18 cellular contexts compared by ENCODE assay signal in the genomic region with DNA sequence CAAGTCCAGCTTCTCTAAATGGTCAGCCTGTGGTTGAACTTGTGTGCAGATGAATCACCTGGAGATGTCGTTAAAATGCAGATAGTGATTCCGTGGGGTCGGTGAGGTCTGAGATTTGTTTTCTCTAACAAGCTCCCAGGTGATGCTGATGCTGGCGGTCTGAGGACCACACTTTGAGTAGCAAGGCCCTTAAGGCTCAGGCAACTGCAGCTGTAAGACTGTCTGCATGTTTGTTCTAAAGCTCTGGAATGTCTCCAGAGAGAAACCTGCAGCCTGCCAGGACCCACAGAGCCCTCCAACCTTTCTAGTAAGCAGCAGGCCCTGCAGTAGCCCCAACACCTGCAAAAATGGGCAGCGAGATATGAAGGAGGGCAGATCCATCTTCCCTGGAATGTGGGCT. TPM values are rescaled to one million over a fixed set of nuclear protein-coding genes. Genes with fewer than 3 reads are reported as not detected.
DNase-seq lines count a peak whose midpoint lies in the region; ATAC-seq and TF ChIP-seq lines count a peak whose summit lies in the region.
"Had no signal": no experiment of that assay in that cellular context is flagged by ENCODE, and none has a peak within 500 bp of the region (broad histone marks: within the 10 kb centered on the region; RNA-seq: fewer than 3 reads in every experiment).

No MANE protein-coding gene starts in this region.

- no peaks in the 10 kb centered on the region for H4K20me1 ChIP-seq in Karpas-422 (ENCODE audit: insufficient read depth, low read depth, low read length)
- peaks cover 4% of the 10 kb centered on the region; the same call in 1 of the 2 replicates for H4K20me1 ChIP-seq in SK-N-SH (ENCODE audit: insufficient read depth)

- TF ChIP-seq CTCF in uterus (IDR thresholded peaks at IDR 0.05) (no peak), SK-N-SH (IDR thresholded peaks at IDR 0.05) (no peak)

- no peak overlapping the region for H3K4me3 ChIP-seq in Karpas-422 (ENCODE audit: low read length)
- peak overlapping the region; percentile 3 for H3K4me3 ChIP-seq in iPS-15b (ENCODE audit: low read depth, low read length)
- no peak overlapping the region for H3K4me3 ChIP-seq in uterus
- no peak overlapping the region for H3K4me3 ChIP-seq in SK-N-SH (ENCODE audit: low read depth in 2 of 2, low read length in 1 of 2)
- H3K4me3 ChIP-seq: SJCRH30 had no signal

- H3F3A ChIP-seq in SK-N-SH (replicated peaks; ENCODE audit: insufficient read depth) = peaks cover 43% of the 10 kb centered on the region

- H2AFZ ChIP-seq in Karpas-422 (ENCODE audit: low read length) (no peak overlapping the region), SK-N-SH (ENCODE audit: low read depth) (no peak overlapping the region)

- TF ChIP-seq RAD21 in SK-N-SH (IDR thresholded peaks at IDR 0.05; ENCODE audit: low read length) = no peak

- H3K9me2 ChIP-seq in Karpas-422 (replicated peaks; ENCODE audit: insufficient read depth, low read length) (no peaks in the 10 kb centered on the region), SK-N-SH (no peaks in the 10 kb centered on the region)

- H3K9me3 ChIP-seq in Karpas-422 (ENCODE audit: low read length) = no peaks in the 10 kb centered on the region
- no peaks in the 10 kb centered on the region for H3K9me3 ChIP-seq in iPS-15b (ENCODE audit: control insufficient read depth, insufficient read depth, low read length)
- no peaks in the 10 kb centered on the region for H3K9me3 ChIP-seq in uterus
- H3K9me3 ChIP-seq in SK-N-SH = no peaks in the 10 kb centered on the region
- H3K9me3 ChIP-seq: SJCRH30 had no signal

- H3K4me2 ChIP-seq in Karpas-422 (ENCODE audit: low read depth, low read length, poor library complexity, severe bottlenecking) (peak overlapping the region; percentile 59), SK-N-SH (no peak overlapping the region)

- TF ChIP-seq POLR2A in uterus (IDR thresholded peaks at IDR 0.05) = no peak

- H3K4me1 ChIP-seq in Karpas-422 (ENCODE audit: low read length) (peaks cover 58% of the 10 kb centered on the region), iPS-15b (ENCODE audit: control insufficient read depth, insufficient read depth, low read length) (peaks cover 5% of the 10 kb centered on the region), uterus (no peaks in the 10 kb centered on the region), SK-N-SH (ENCODE audit: control insufficient read depth in 1 of 2, insufficient read depth in 2 of 2, low read depth in 1 of 2, low read length in 1 of 2) (peaks cover 7 to 19% of the 10 kb centered on the region in 2 experiments)

- POLR2A ChIA-PET in SK-N-SH (lab: Yijun Ruan, JAX) = no interaction called here

- H3K9ac ChIP-seq in Karpas-422 (ENCODE audit: low read length) = peak overlapping the region; percentile 35; the same call in 1 of the 2 replicates
- no peak overlapping the region for H3K9ac ChIP-seq in iPS-15b (ENCODE audit: low read depth, low read length)
- H3K9ac ChIP-seq in SK-N-SH = no peak overlapping the region

- CTCF ChIA-PET in SK-N-SH (lab: Yijun Ruan, JAX) = interaction anchor here (1.8 kb wide), 1 partner anchor 10 kb away, joined by 5 read pairs; no protein-coding TSS in a partner anchor

- H3K27me3 ChIP-seq in Karpas-422 (ENCODE audit: low read length) (no peaks in the 10 kb centered on the region), iPS-15b (ENCODE audit: control insufficient read depth, insufficient read depth, low read length) (peaks cover 100% of the 10 kb centered on the region), uterus (no peaks in the 10 kb centered on the region), SK-N-SH (ENCODE audit: insufficient read depth) (no peaks in the 10 kb centered on the region)
- H3K27me3 ChIP-seq: SJCRH30 had no signal

- H3K27ac ChIP-seq in Karpas-422 (ENCODE audit: low read length) = no peak overlapping the region
- peak overlapping the region; percentile 79 for H3K27ac ChIP-seq in caudate nucleus (ENCODE audit: low read depth, low read length)
- H3K27ac ChIP-seq in substantia nigra (ENCODE audit: low read depth, low read length, poor library complexity, severe bottlenecking) = peak overlapping the region; percentile 89
- no peak overlapping the region for H3K27ac ChIP-seq in uterus
- H3K27ac ChIP-seq in SK-N-SH (ENCODE audit: low read depth in 2 of 2, low read length in 1 of 2) = no peak overlapping the region
- H3K27ac ChIP-seq: C4-2B, SJCRH30 had no signal

- no peaks in the 10 kb centered on the region for H3K36me3 ChIP-seq in Karpas-422 (ENCODE audit: insufficient read depth, low read length)
- no peaks in the 10 kb centered on the region for H3K36me3 ChIP-seq in iPS-15b (ENCODE audit: control insufficient read depth, insufficient read depth, low read length)
- no peaks in the 10 kb centered on the region for H3K36me3 ChIP-seq in uterus
- H3K36me3 ChIP-seq in SK-N-SH (replicated peaks in 1 of 2; ENCODE audit: control insufficient read depth in 1 of 2, insufficient read depth in 2 of 2, low read length in 1 of 2) = no peaks in the 10 kb centered on the region
- H3K36me3 ChIP-seq: SJCRH30 had no signal

- peaks cover 18% of the 10 kb centered on the region; the same call in 1 of the 2 replicates for H3K79me2 ChIP-seq in Karpas-422 (ENCODE audit: low read length)
- peaks cover 83% of the 10 kb centered on the region for H3K79me2 ChIP-seq in SK-N-SH (ENCODE audit: insufficient read depth)

- no peak for DNase-seq in Karpas-422
- DNase-seq in caudate nucleus (lab: John Stamatoyannopoulos, UW) = no peak
- no peak for DNase-seq in substantia nigra (lab: John Stamatoyannopoulos, UW)
- DNase-seq in uterus = no peak
- DNase-seq in SK-N-SH = no peak
- DNase-seq: AML-193, Kasumi-1, MM.1S, NCI-H1092 treated with DMSO at 0.1 percent for 48 hours, NCI-H2081, SJCRH30 had no signal

- intact Hi-C loops in uterus (cut with DNase I; ENCODE audit: low total_unique reads) = no loop called here

- no peak for TF ChIP-seq EP300 in SK-N-SH (IDR thresholded peaks at IDR 0.05; ENCODE audit: borderline replicate concordance in 1 of 2, low read depth in 1 of 2, low read length in 1 of 2)

- ATAC-seq in HG02870 (IDR thresholded peaks at IDR 0.05; ENCODE audit: unreplicated experiment) = no peak
- no peak for ATAC-seq in GM21825 (IDR thresholded peaks at IDR 0.05; ENCODE audit: unreplicated experiment)
- ATAC-seq: HCT116, Panc1 had no signal

- 89% methylated on average over 5 of the region's 5 CpGs for WGBS in SK-N-SH (ENCODE audit: low lambda C conversion rate)

TF ChIP-seq in SK-N-SH, 30 proteins besides CTCF, POLR2A, EP300 and RAD21:
- TF ChIP-seq RFX5 (IDR thresholded peaks at IDR 0.05; ENCODE audit: low read length) = no peak
- TF ChIP-seq, protein P1, sequence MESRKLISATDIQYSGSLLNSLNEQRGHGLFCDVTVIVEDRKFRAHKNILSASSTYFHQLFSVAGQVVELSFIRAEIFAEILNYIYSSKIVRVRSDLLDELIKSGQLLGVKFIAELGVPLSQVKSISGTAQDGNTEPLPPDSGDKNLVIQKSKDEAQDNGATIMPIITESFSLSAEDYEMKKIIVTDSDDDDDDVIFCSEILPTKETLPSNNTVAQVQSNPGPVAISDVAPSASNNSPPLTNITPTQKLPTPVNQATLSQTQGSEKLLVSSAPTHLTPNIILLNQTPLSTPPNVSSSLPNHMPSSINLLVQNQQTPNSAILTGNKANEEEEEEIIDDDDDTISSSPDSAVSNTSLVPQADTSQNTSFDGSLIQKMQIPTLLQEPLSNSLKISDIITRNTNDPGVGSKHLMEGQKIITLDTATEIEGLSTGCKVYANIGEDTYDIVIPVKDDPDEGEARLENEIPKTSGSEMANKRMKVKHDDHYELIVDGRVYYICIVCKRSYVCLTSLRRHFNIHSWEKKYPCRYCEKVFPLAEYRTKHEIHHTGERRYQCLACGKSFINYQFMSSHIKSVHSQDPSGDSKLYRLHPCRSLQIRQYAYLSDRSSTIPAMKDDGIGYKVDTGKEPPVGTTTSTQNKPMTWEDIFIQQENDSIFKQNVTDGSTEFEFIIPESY (IDR thresholded peaks at IDR 0.05; ENCODE audit: borderline replicate concordance, low read depth) = no peak
- TF ChIP-seq RCOR1 (IDR thresholded peaks at IDR 0.05; ENCODE audit: low read length) = no peak
- no peak for TF ChIP-seq EZH2phosphoT487 (IDR thresholded peaks at IDR 0.05; ENCODE audit: borderline replicate concordance, low read depth)

RNA-seq across cellular contexts. Expression of a gene that starts 9.2 kb away (rescaled TPM):
- 14.0 and 14.9 TPM in 2 replicates for total RNA-seq in Karpas-422 (2014; rRNA removed; shearing (Covaris generic); ENCODE audit: low replicate concordance)
- total RNA-seq in uterus = 10 to 100 TPM in 2 of 4 donors, 1 to 10 TPM in 2; 4.1 to 30.3 (median 7.8) TPM
- polyA plus RNA-seq in SK-N-SH (2012; rRNA removed) = 23.7 and 28.0 TPM in 2 replicates
- 25.6 and 27.2 TPM in 2 replicates for polyA plus RNA-seq in SK-N-SH (2012; cell fraction: cytosol; rRNA removed)
- 11.2 and 15.2 TPM in 2 replicates for polyA plus RNA-seq in SK-N-SH (2012; cell fraction: nucleus; rRNA removed)
- polyA plus RNA-seq: IgD-negative memory B cell had no signal

Comparison
In these comparisons a context has a peak if more than half of its experiments do, and no peak if none do; other contexts are left out.
1. H3K27ac ChIP-seq: peak in caudate nucleus (single experiment) and substantia nigra (single experiment); none in Karpas-422 (single experiment), uterus (0 of 2) and SK-N-SH (0 of 2).